26 cellular contexts compared by ENCODE assay signal in genomic region chr4:40425799-40426574, GRCh38.
"Had no signal": no experiment of that assay in that cellular context is flagged by ENCODE, and none has a peak within 500 bp of the region (broad histone marks: within the 10 kb centered on the region; RNA-seq: fewer than 3 reads in every experiment).

No MANE protein-coding gene starts in this region.

- H3K4me1 ChIP-seq: Peyer's patch, SJSA1 had no signal

- DNase-seq: activated CD4-positive, alpha-beta T cell treated with anti-CD3 and anti-CD28 coated beads for 48 hours; activated CD4-positive, alpha-beta T cell treated with anti-CD3 and anti-CD28 coated beads, Interleukin-2, amount 50 U/mL, for 4 hours; activated CD4-positive, CD25-positive, alpha-beta regulatory T cell treated with anti-CD3 and anti-CD28 coated beads, Interleukin-2, amount 50 U/mL, for 72 hours; activated CD8-positive, alpha-beta memory T cell treated with anti-CD3 and anti-CD28 coated beads, Interleukin-2, amount 50 U/mL, for 48 hours; activated CD8-positive, alpha-beta T cell treated with anti-CD3 and anti-CD28 coated beads, Interleukin-2, amount 10 ng/mL, durations not matched to agents 7 days and 5 days; activated effector memory CD4-positive, alpha-beta T cell treated with Interleukin-2 at 50 U/mL for 16 hours; activated naive CD4-positive, alpha-beta T cell; activated T-cell treated with anti-CD3 and anti-CD28 coated beads, Interleukin-2, amount 50 U/mL, for 24 hours; brain microvascular endothelial cell; KG1; NCI-H1092; NCI-H1417; NCI-H2029; NCI-H2107; NCI-H510A treated with DMSO at 0.1 percent for 48 hours; NCI-H69; NK-92 treated with Interleukin-12 subunit alpha and Interleukin-12 subunit beta, amount 100 ng/mL, for 24 hours; Peyer's patch; SHP77 had no signal

- H3K36me3 ChIP-seq: brain microvascular endothelial cell, cardiac muscle cell, SJSA1 had no signal

- H3K9me3 ChIP-seq: Peyer's patch, SJSA1 had no signal

- H3K4me3 ChIP-seq: cardiac muscle cell, Peyer's patch, SJSA1 had no signal

- H3K4me3 Mint-ChIP-seq: activated CD8-positive, alpha-beta T cell treated with anti-CD3 and anti-CD28 coated beads, Interleukin-2, amount 10 ng/mL, durations not matched to agents 7 days and 5 days; activated naive CD8-positive, alpha-beta T cell; activated T-cell treated with anti-CD3 and anti-CD28 coated beads, Interleukin-2, amount 50 U/mL, for 24 hours; activated T-helper 1 cell treated with anti-CD3 and anti-CD28 coated beads, Interleukin-12 subunit alpha, Interleukin-12 subunit beta, Interleukin-2, Interleukin-4 antibody, amounts not matched to agents 30 ng/mL and 10 ng/mL and 1 ng/mL, durations not matched to agents 14 hours and 24 hours and 36 hours; T-helper 1 cell treated with Interleukin-12 subunit alpha and Interleukin-12 subunit beta and Interleukin-4 antibody, amounts not matched to agents 30 μg/mL and 1 μg/mL, for 36 hours had no signal

- H3K27ac Mint-ChIP-seq: activated CD8-positive, alpha-beta T cell treated with anti-CD3 and anti-CD28 coated beads, Interleukin-2, amount 10 ng/mL, durations not matched to agents 7 days and 5 days; activated naive CD8-positive, alpha-beta T cell; activated T-cell treated with anti-CD3 and anti-CD28 coated beads, Interleukin-2, amount 50 U/mL, for 24 hours; activated T-helper 1 cell treated with anti-CD3 and anti-CD28 coated beads, Interleukin-12 subunit alpha, Interleukin-12 subunit beta, Interleukin-2, Interleukin-4 antibody, amounts not matched to agents 30 ng/mL and 10 ng/mL and 1 ng/mL, durations not matched to agents 14 hours and 24 hours and 36 hours; T-helper 1 cell treated with Interleukin-12 subunit alpha and Interleukin-12 subunit beta and Interleukin-4 antibody, amounts not matched to agents 30 μg/mL and 1 μg/mL, for 36 hours had no signal

- H3K9me3 Mint-ChIP-seq: activated T-cell treated with anti-CD3 and anti-CD28 coated beads, Interleukin-2, amount 50 U/mL, for 24 hours; activated T-helper 1 cell treated with anti-CD3 and anti-CD28 coated beads, Interleukin-12 subunit alpha, Interleukin-12 subunit beta, Interleukin-2, Interleukin-4 antibody, amounts not matched to agents 30 ng/mL and 10 ng/mL and 1 ng/mL, durations not matched to agents 14 hours and 24 hours and 36 hours had no signal

- H3K27me3 Mint-ChIP-seq: activated naive CD8-positive, alpha-beta T cell; activated T-cell treated with anti-CD3 and anti-CD28 coated beads, Interleukin-2, amount 50 U/mL, for 24 hours had no signal

- ATAC-seq: activated CD8-positive, alpha-beta T cell treated with anti-CD3 and anti-CD28 coated beads, Interleukin-2, amount 10 ng/mL, durations not matched to agents 7 days and 5 days; SK-N-SH treated with all-trans-retinoic acid at 6 μM for 48 hours had no signal

- H3K27me3 ChIP-seq: brain microvascular endothelial cell, cardiac muscle cell, Peyer's patch, SJSA1 had no signal

- H3K27ac ChIP-seq: brain microvascular endothelial cell, cardiac muscle cell, Peyer's patch, RWPE1, SJSA1 had no signal
